13 cellular contexts compared by ENCODE assay signal in the genomic region with DNA sequence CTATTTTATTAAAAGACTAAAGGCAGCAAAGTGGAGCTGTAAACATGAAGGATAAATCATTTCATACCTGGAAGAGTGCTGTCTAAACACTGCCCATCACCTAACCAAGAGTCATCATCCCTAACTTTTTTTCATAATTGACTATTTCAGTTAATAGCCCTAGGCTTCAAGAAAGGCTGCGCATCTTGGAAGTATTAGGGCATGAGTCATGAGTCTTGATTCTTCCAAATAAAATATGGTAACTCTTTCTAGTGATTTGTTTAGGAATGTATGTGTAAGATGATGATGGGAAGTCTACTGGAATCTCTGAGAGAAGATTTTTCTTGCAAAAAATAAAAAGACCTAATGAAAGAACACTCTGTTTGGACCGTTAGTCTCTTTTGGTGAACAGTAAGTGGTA.
DNase-seq lines count a peak whose midpoint lies in the region; FAIRE-seq and TF ChIP-seq lines count a peak whose summit lies in the region.
"Had no signal": no experiment of that assay in that cellular context is flagged by ENCODE, and none has a peak within 500 bp of the region (broad histone marks: within the 10 kb centered on the region; RNA-seq: fewer than 3 reads in every experiment).

No MANE protein-coding gene starts in this region.

- H3K27me3 ChIP-seq in SJSA1 (replicated peaks) (no peaks in the 10 kb centered on the region), fibroblast of lung (ENCODE audit: control insufficient read depth, insufficient read depth, low read length) (no peaks in the 10 kb centered on the region), neuronal stem cell (ENCODE audit: control insufficient read depth in 3 of 3, insufficient read depth in 3 of 3, low read depth in 1 of 3, low read length in 3 of 3) (no peaks in the 10 kb centered on the region)
- H3K27me3 ChIP-seq: thyroid gland had no signal

- no CpG with 5 or more reads among the region's 2 CpGs for WGBS in neuronal stem cell (ENCODE audit: extremely low coverage in 2 of 2, insufficient read length in 2 of 2, insufficient replicate concordance in 1 of 2), 2 donors

- peaks cover 8% of the 10 kb centered on the region for H3K4me1 ChIP-seq in SJSA1 (replicated peaks)
- H3K4me1 ChIP-seq in fibroblast of lung (ENCODE audit: control insufficient read depth, extremely low read depth, insufficient read depth, low read length) = no peaks in the 10 kb centered on the region
- no peaks in the 10 kb centered on the region for H3K4me1 ChIP-seq in neuronal stem cell (ENCODE audit: control insufficient read depth in 2 of 2, insufficient read depth in 1 of 2, low read depth in 1 of 2, low read length in 2 of 2)
- H3K4me1 ChIP-seq: thyroid gland had no signal

- H3K9me3 ChIP-seq in SJSA1 (replicated peaks) (no peaks in the 10 kb centered on the region), fibroblast of lung (ENCODE audit: control insufficient read depth, insufficient read depth, low read depth, low read length) (no peaks in the 10 kb centered on the region), neuronal stem cell (replicated peaks in 1 of 2; ENCODE audit: control insufficient read depth in 2 of 2, insufficient read depth in 1 of 2, low read depth in 1 of 2, low read length in 2 of 2) (no peaks in the 10 kb centered on the region)
- H3K9me3 ChIP-seq: thyroid gland had no signal

- no peak overlapping the region for H2BK12ac ChIP-seq in neuronal stem cell (ENCODE audit: low read length)

- H3K4me3 ChIP-seq in SJSA1 (no peak overlapping the region), fibroblast of lung (replicated peaks in 1 of 4; ENCODE audit: control extremely low read depth in 1 of 4, insufficient read depth in 1 of 4, low read depth in 3 of 4, low read length in 4 of 4) (no peak overlapping the region), neuronal stem cell (ENCODE audit: low read length in 2 of 2) (no peak overlapping the region)
- H3K4me3 ChIP-seq: thyroid gland had no signal

- H3K79me1 ChIP-seq in neuronal stem cell (ENCODE audit: low read depth, low read length) = no peaks in the 10 kb centered on the region

- H2BK120ac ChIP-seq in neuronal stem cell (ENCODE audit: low read depth, low read length) = no peak overlapping the region

- no peak overlapping the region for H2BK15ac ChIP-seq in neuronal stem cell (ENCODE audit: low read length)

- H2BK5ac ChIP-seq in neuronal stem cell (ENCODE audit: low read length) = no peak overlapping the region

- no peak overlapping the region for H3K4ac ChIP-seq in neuronal stem cell (ENCODE audit: low read length)

- TF ChIP-seq CTCF in fibroblast of lung (conservative IDR thresholded peaks at IDR 0.05 in 1 of 2, IDR thresholded peaks at IDR 0.05 in 1 of 2; ENCODE audit: low read depth in 1 of 2, low read length in 2 of 2) = no peak

- 0 out of 2 replicates have a peak overlapping the region, but pooled peaks have one; percentile 0 for H3K27ac ChIP-seq in SJSA1
- H3K27ac ChIP-seq in fibroblast of lung (ENCODE audit: insufficient read depth, low read length) = no peak overlapping the region
- no peak overlapping the region for H3K27ac ChIP-seq in neuronal stem cell (replicated peaks; ENCODE audit: low read length)
- H3K27ac ChIP-seq: thyroid gland had no signal

- no peak for FAIRE-seq in urothelium cell line (lab: Jason Lieb, UNC)

- H4K91ac ChIP-seq in neuronal stem cell (ENCODE audit: low read depth, low read length, poor library complexity) = no peak overlapping the region

- H3K9ac ChIP-seq in fibroblast of lung (ENCODE audit: insufficient read depth, low read length) (no peak overlapping the region), neuronal stem cell (ENCODE audit: low read depth, low read length, poor library complexity) (no peak overlapping the region)

- H3K23ac ChIP-seq in neuronal stem cell (ENCODE audit: low read depth, low read length, poor library complexity) = no peak overlapping the region

- no peak overlapping the region for H2AK5ac ChIP-seq in neuronal stem cell (ENCODE audit: low read depth, low read length)

- H3K18ac ChIP-seq in neuronal stem cell (ENCODE audit: low read length) = no peak overlapping the region

- no peaks in the 10 kb centered on the region for H3K79me2 ChIP-seq in fibroblast of lung (ENCODE audit: control insufficient read depth, insufficient read depth, low read length)

- no peak overlapping the region for H4K8ac ChIP-seq in neuronal stem cell (ENCODE audit: low read depth, low read length)

- H3K4me2 ChIP-seq in fibroblast of lung (ENCODE audit: extremely low read depth, insufficient read depth, low read length) (no peak overlapping the region), neuronal stem cell (ENCODE audit: insufficient read depth, low read length, poor library complexity, severe bottlenecking) (no peak overlapping the region)

- DNase-seq in GM04503 (ENCODE audit: low read depth) (peak; percentile 76), SJSA1 (ENCODE audit: low read depth in 1 of 2, low spot score in 2 of 2) (peak in 1 of 2 experiments; percentile 60), fibroblast of lung (ENCODE audit: low read depth in 2 of 2) (peak; percentile 67 to 90), urothelium cell line (ENCODE audit: low spot score) (peak; percentile 15), NCI-H2171 (lab: John Stamatoyannopoulos, UW) (no peak), neuronal stem cell (ENCODE audit: low spot score) (no peak), kidney glomerular epithelial cell (lab: John Stamatoyannopoulos, UW) (no peak)
- DNase-seq: activated CD8-positive, alpha-beta T cell treated with anti-CD3 and anti-CD28 coated beads for 36 hours; anterior cingulate cortex; effector CD4-positive, alpha-beta T cell; glutamatergic neuron; NCI-H1417; thyroid gland had no signal

- H3K14ac ChIP-seq in neuronal stem cell (ENCODE audit: low read length) = no peak overlapping the region

- H4K20me1 ChIP-seq in fibroblast of lung (ENCODE audit: control insufficient read depth, extremely low read depth, insufficient read depth, low read length) = no peaks in the 10 kb centered on the region

- H2AFZ ChIP-seq in fibroblast of lung (ENCODE audit: low read length) (no peak overlapping the region), neuronal stem cell (ENCODE audit: low read length) (no peak overlapping the region)

- no peaks in the 10 kb centered on the region for H3K36me3 ChIP-seq in SJSA1
- no peaks in the 10 kb centered on the region for H3K36me3 ChIP-seq in fibroblast of lung (ENCODE audit: control insufficient read depth, insufficient read depth, low read length)
- H3K36me3 ChIP-seq in neuronal stem cell (replicated peaks in 1 of 2; ENCODE audit: control insufficient read depth in 2 of 2, insufficient read depth in 2 of 2, low read length in 2 of 2) = no peaks in the 10 kb centered on the region
- H3K36me3 ChIP-seq: thyroid gland had no signal

Comparison
In these comparisons a context has a peak if more than half of its experiments do, and no peak if none do; other contexts are left out.
1. DNase-seq: peak in GM04503 (single experiment), fibroblast of lung (2 of 2) and urothelium cell line (single experiment); none in NCI-H2171 (single experiment), neuronal stem cell (single experiment) and kidney glomerular epithelial cell (single experiment).